8 cellular contexts compared by ENCODE assay signal in the genomic region with DNA sequence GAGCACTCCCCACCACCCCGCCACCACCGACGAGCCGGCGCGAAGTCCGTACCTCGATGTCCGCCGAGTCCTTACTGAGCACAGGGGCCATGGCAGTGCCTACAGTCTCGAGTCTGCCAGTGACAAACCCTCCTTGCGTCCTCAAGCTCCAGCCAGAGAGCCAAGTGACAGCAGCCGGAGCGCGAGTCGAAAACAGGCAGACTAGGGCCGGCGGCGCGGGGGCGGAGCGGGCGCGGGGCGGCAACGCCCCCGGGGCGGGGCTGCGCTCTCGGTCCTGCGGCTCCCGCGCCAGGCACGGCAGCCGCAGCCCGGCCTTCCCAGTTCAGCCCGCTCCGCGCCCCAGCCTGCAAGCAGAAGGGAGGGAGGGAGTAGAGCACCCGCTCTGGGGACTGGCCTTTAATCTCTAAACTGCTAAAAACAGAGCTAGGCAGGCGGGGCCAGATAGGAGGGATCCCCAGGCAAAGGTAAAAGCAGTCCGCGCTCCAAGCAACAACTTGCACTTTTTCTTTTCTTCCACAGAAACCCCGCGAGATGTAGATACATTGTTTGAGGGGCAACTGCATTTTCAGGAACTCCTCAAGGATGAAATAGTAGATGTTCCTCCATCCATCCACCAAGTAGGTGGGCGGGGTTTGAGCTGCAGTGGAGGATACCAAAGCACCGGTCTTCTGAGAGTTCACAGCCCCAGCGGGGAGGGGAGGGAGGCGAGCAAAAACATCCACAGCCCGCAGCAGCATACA. TPM values are rescaled to one million over a fixed set of nuclear protein-coding genes. Genes with fewer than 3 reads are reported as not detected.
DNase-seq lines count a peak whose midpoint lies in the region; FAIRE-seq and TF ChIP-seq lines count a peak whose summit lies in the region.

A gene (minus strand): TSS at position 203 of the 740 bp plus-strand sequence. CDS start 112 bp downstream, at position 91.

- H3K4me3 ChIP-seq in MM.1S (ENCODE audit: low read length) (peak within 1 kb of the TSS; percentile 81), SJCRH30 (peak within 1 kb of the TSS; percentile 90), neutrophil (ENCODE audit: low read depth in 1 of 2, low read length in 1 of 2) (peak within 1 kb of the TSS; percentile 77 to 89)

- no peak for TF ChIP-seq CTCF in MM.1S (IDR thresholded peaks at IDR 0.05; ENCODE audit: low read length)
- peak; percentile 8 for TF ChIP-seq CTCF in neutrophil (IDR thresholded peaks at IDR 0.05)

- H3K27me3 ChIP-seq in MM.1S (replicated peaks; ENCODE audit: insufficient read depth, low read length), result no peaks in the 10 kb centered on the region
- H3K27me3 ChIP-seq in SJCRH30, result no peaks in the 10 kb centered on the region
- no peaks in the 10 kb centered on the region for H3K27me3 ChIP-seq in neutrophil

- peaks cover 10% of the 10 kb centered on the region for H3F3A ChIP-seq in MM.1S (ENCODE audit: insufficient read depth, low read length)

- H3K9me3 ChIP-seq in MM.1S (replicated peaks; ENCODE audit: insufficient read depth, low read length) (no peaks in the 10 kb centered on the region), SJCRH30 (replicated peaks) (no peaks in the 10 kb centered on the region), neutrophil (no peaks in the 10 kb centered on the region)

- in situ Hi-C loops in G401 (cut with HindIII; ENCODE audit: low sequenced_read_pairs), result no loop called here

- H3K4me1 ChIP-seq in MM.1S (ENCODE audit: low read length) (peaks cover 16% of the 10 kb centered on the region; the same call in 1 of the 2 replicates), SJCRH30 (peaks cover 15% of the 10 kb centered on the region), neutrophil (ENCODE audit: control insufficient read depth in 1 of 2, insufficient read depth in 1 of 2, low read depth in 1 of 2, low read length in 1 of 2) (peaks cover 39 to 48% of the 10 kb centered on the region in 2 experiments)

- no peaks in the 10 kb centered on the region for H3K9me2 ChIP-seq in MM.1S (replicated peaks; ENCODE audit: insufficient read depth, low read length)

- H3K9ac ChIP-seq in MM.1S (ENCODE audit: low read length), result peak within 1 kb of the TSS; percentile 72

- H3K36me3 ChIP-seq in MM.1S (replicated peaks; ENCODE audit: insufficient read depth, low read length) (no peaks in the 10 kb centered on the region), SJCRH30 (no peaks in the 10 kb centered on the region), neutrophil (peaks cover 3% of the 10 kb centered on the region)

- no peak for FAIRE-seq in frontal cortex (lab: Jason Lieb, UNC)

- no peaks in the 10 kb centered on the region for H4K20me1 ChIP-seq in MM.1S (ENCODE audit: insufficient read depth, low read length)

- DNase-seq in G401 (ENCODE audit: low spot score) (peak; percentile 37), HCEC 1CT (peak; percentile 93), MM.1S (peak; percentile 81), SJCRH30 (peak; percentile 87 to 91), frontal cortex (ENCODE audit: low spot score in 2 of 2) (peak; percentile 81), substantia nigra (lab: John Stamatoyannopoulos, UW) (peak; percentile 49 to 93 (median 84))
- peak; percentile 44 to 80 (median 54) for DNase-seq in activated naive CD4-positive, alpha-beta T cell (lab: John Stamatoyannopoulos, UW)

- H3K27ac ChIP-seq in MM.1S (ENCODE audit: low read length) (peak within 1 kb of the TSS; percentile 82), SJCRH30 (peak within 1 kb of the TSS; percentile 63), neutrophil (peak within 1 kb of the TSS; percentile 94), substantia nigra (ENCODE audit: low read depth, low read length, poor library complexity, severe bottlenecking) (peak within 1 kb of the TSS; percentile 95)

- H2AFZ ChIP-seq in MM.1S (ENCODE audit: low read length), result peak within 1 kb of the TSS; percentile 80

- H3K79me2 ChIP-seq in MM.1S (ENCODE audit: low read length), result peaks cover 43% of the 10 kb centered on the region

- peak within 1 kb of the TSS; percentile 61 for H3K4me2 ChIP-seq in MM.1S (ENCODE audit: low read depth, low read length)

RNA-seq across cellular contexts. Expression of the gene that starts here (rescaled TPM):
- total RNA-seq in G401 (2014; rRNA removed; shearing (Covaris generic)), result not detected in 2 replicates
- total RNA-seq in SJCRH30 (2014; rRNA removed; shearing (Covaris generic)), result 8.1 and 9.7 TPM in 2 replicates
- total RNA-seq in frontal cortex, result 51.4 TPM

Comparison
In these comparisons a context has a peak if more than half of its experiments do, and no peak if none do; other contexts are left out.
1. Peak in every context shown above with its lines: DNase-seq, H3K4me3 ChIP-seq and H3K27ac ChIP-seq.
2. Peak in DNase-seq in G401; RNA of the gene not detected or under 1 TPM.
3. DNase-seq: peak in every context shown above with its lines; median percentile 93 in HCEC 1CT; 89 in SJCRH30; 84 in substantia nigra; 81 in MM.1S; 81 in frontal cortex; 54 in activated naive CD4-positive, alpha-beta T cell; 37 in G401.